ENCODE assay signal across 8 cellular contexts in genomic region chr16:592518-593306, GRCh38. TPM values are rescaled to one million over a fixed set of nuclear protein-coding genes. Genes with fewer than 3 reads are reported as not detected.
DNase-seq lines count a peak whose midpoint lies in the region; ATAC-seq, FAIRE-seq and TF ChIP-seq lines count a peak whose summit lies in the region.

No MANE protein-coding gene starts in this region.

- H3K27me3 ChIP-seq in PC-9 (ENCODE audit: insufficient read depth, low read depth), result no peaks in the 10 kb centered on the region
- no peaks in the 10 kb centered on the region for H3K27me3 ChIP-seq in suprapubic skin

- TF ChIP-seq CTCF in PC-9 (conservative IDR thresholded peaks at IDR 0.05), result no peak
- TF ChIP-seq CTCF in suprapubic skin (IDR thresholded peaks at IDR 0.05), result peak; percentile 23 to 51

- DNase-seq in NCI-H1694 treated with DMSO at 0.1 percent for 48 hours (lab: John Stamatoyannopoulos, UW) (peak; percentile 21), NCI-H1694 (lab: John Stamatoyannopoulos, UW) (no peak), PC-9 (peak; percentile 70 to 75), hypothalamus (lab: John Stamatoyannopoulos, UW) (peak in 30 of 51 donors; percentile 4 to 80 (median 46)), suprapubic skin (ENCODE audit: low spot score in 2 of 2) (peak in 1 of 2 donors; percentile 78), GM19239 (ENCODE audit: insufficient read length, low spot score) (no peak)

- intact Hi-C loops in PC-9 (cut with micrococcal nuclease; ENCODE audit: unreplicated experiment), result loop anchor here (1.0 to 2.0 kb wide), 3 partner anchors 35 to 57 kb away; partner anchors contain the start of genes METTL26 and WDR90

- H3K27ac ChIP-seq in PC-9, result peak overlapping the region; percentile 76
- H3K27ac ChIP-seq in suprapubic skin, result peak overlapping the region; percentile 91

- 47% methylated on average over 22 of the region's 24 CpGs for WGBS in suprapubic skin

- peaks cover 30% of the 10 kb centered on the region for H3F3A ChIP-seq in PC-9 (ENCODE audit: insufficient read depth, low read depth)

- H3K4me2 ChIP-seq in PC-9, result peak overlapping the region; percentile 99

- BruUV-seq in PC-9 (replicated peaks; lab: Mats Ljungman, UMichigan), result no TSS peak

- H3K9me3 ChIP-seq in PC-9 (ENCODE audit: insufficient read depth, low read depth), result no peaks in the 10 kb centered on the region
- H3K9me3 ChIP-seq in suprapubic skin, result no peaks in the 10 kb centered on the region

- peaks cover 44% of the 10 kb centered on the region for H4K20me1 ChIP-seq in PC-9 (ENCODE audit: insufficient read depth)

- H3K36me3 ChIP-seq in PC-9 (ENCODE audit: low read depth), result no peaks in the 10 kb centered on the region
- no peaks in the 10 kb centered on the region for H3K36me3 ChIP-seq in suprapubic skin

- H3K9me2 ChIP-seq in PC-9 (ENCODE audit: insufficient read depth), result no peaks in the 10 kb centered on the region

- H3K4me3 ChIP-seq in PC-9 (peak overlapping the region; percentile 20; the same call in 1 of the 2 replicates), suprapubic skin (peak overlapping the region; percentile 84)

- no peak for FAIRE-seq in GM19239 (lab: Jason Lieb, UNC)

- TF ChIP-seq POLR2A in suprapubic skin (IDR thresholded peaks at IDR 0.05), result no peak

- H3K79me2 ChIP-seq in PC-9 (ENCODE audit: low read depth), result peaks cover 67% of the 10 kb centered on the region

- CTCF ChIA-PET in PC-9 (lab: Charles Lee), result interaction anchor here (0.6 to 1.5 kb wide), 5 partner anchors 17 to 72 kb away, joined by 3 to 4 read pairs (median 3); partner anchors contain the start of gene METTL26

- TF ChIP-seq EP300 in suprapubic skin (IDR thresholded peaks at IDR 0.05), result no peak

- H2AFZ ChIP-seq in PC-9, result no peak overlapping the region

- H3K4me1 ChIP-seq in PC-9 (replicated peaks; ENCODE audit: insufficient read depth), result peaks cover 44% of the 10 kb centered on the region
- peaks cover 75% of the 10 kb centered on the region for H3K4me1 ChIP-seq in suprapubic skin

- ATAC-seq in GM18498 (IDR thresholded peaks at IDR 0.05; ENCODE audit: unreplicated experiment) (no peak), HG03139 (IDR thresholded peaks at IDR 0.05; ENCODE audit: unreplicated experiment) (no peak)

- POLR2A ChIA-PET in PC-9 (lab: Charles Lee; ENCODE audit: unreplicated experiment), result interaction anchor here (0.6 to 0.7 kb wide), 2 partner anchors 29 to 168 kb away, joined by 4 to 6 read pairs; no protein-coding TSS in a partner anchor

RNA-seq across cellular contexts. Expression of gene RAB40C, which starts 2.8 kb away (rescaled TPM):
- total RNA-seq in PC-9 (2021) (43.6 and 47.1 TPM in 2 replicates), suprapubic skin (100 to 1,000 TPM in 3 of 4 donors, 10 to 100 TPM in 1; 77.8 to 116 (median 110) TPM)

RNA-seq across cellular contexts. Expression of gene PIGQ, which starts 22.9 kb away (rescaled TPM):
- total RNA-seq in PC-9 (2021), result 72.5 and 96.1 TPM in 2 replicates
- total RNA-seq in suprapubic skin, result 10 to 100 TPM; 36.9 to 54.6 (median 44.1) TPM

RNA-seq across cellular contexts. Expression of gene NHLRC4, which starts 25.9 kb away (rescaled TPM):
- total RNA-seq in PC-9 (2021), result not detected in 2 replicates
- under 1 TPM; 0.29 to 0.79 (median 0.35) TPM for total RNA-seq in suprapubic skin

RNA-seq across cellular contexts. Expression of gene PRR35, which starts 32.5 kb away (rescaled TPM):
- total RNA-seq in PC-9 (2021) (0.35 TPM in 1 of 2 replicates, not detected in the other), suprapubic skin (not detected)

RNA-seq across cellular contexts. Expression of gene WFIKKN1, which starts 38.1 kb away (rescaled TPM):
- total RNA-seq in PC-9 (2021), result 6.9 and 9.2 TPM in 2 replicates
- 10 to 100 TPM in 1 of 4 donors, 1 to 10 TPM in 3; 1.2 to 12.6 (median 4.6) TPM for total RNA-seq in suprapubic skin

Comparison
In these comparisons a context has a peak if more than half of its experiments do, and no peak if none do; other contexts are left out.
1. DNase-seq: peak in NCI-H1694 treated with DMSO at 0.1 percent for 48 hours (single experiment), PC-9 (2 of 2) and hypothalamus (30 of 51); none in NCI-H1694 (single experiment) and GM19239 (single experiment).